ENCODE assay signal across 8 cellular contexts in genomic region chr19:55585658-55586339, GRCh38. TPM values are rescaled to one million over a fixed set of nuclear protein-coding genes. Genes with fewer than 3 reads are reported as not detected.
DNase-seq lines count a peak whose midpoint lies in the region; ATAC-seq lines count a peak whose summit lies in the region.

No MANE protein-coding gene starts in this region.

- DNase-seq in DMS153 (lab: John Stamatoyannopoulos, UW) (peak; percentile 82), NCI-H187 (lab: John Stamatoyannopoulos, UW) (peak; percentile 84 to 90), substantia nigra (lab: John Stamatoyannopoulos, UW) (peak in 44 of 49 donors; percentile 22 to 86 (median 64)), dedifferentiated amniotic fluid mesenchymal stem cell (ENCODE audit: extremely low spot score) (no peak)
- DNase-seq in activated CD4-positive, alpha-beta T cell treated with anti-CD3 and anti-CD28 coated beads, Interleukin-2, amount 50 U/mL, for 48 hours: peak; percentile 59 to 60
- no peak for DNase-seq in NK-92 treated with Interleukin-12 subunit alpha and Interleukin-12 subunit beta, amount 100 ng/mL, for 24 hours (lab: John Stamatoyannopoulos, UW)

- no peaks in the 10 kb centered on the region for H3K9me3 ChIP-seq in mucosa of rectum (ENCODE audit: control insufficient read depth in 2 of 2, low read length in 2 of 2)

- H3K4me3 ChIP-seq in mucosa of rectum (ENCODE audit: low read length in 2 of 2): peak overlapping the region; percentile 22 to 60

- peak; percentile 19 for ATAC-seq in esophagus mucosa

- peak overlapping the region in 1 of 2 donors; percentile 16 for H3K27ac ChIP-seq in mucosa of rectum (ENCODE audit: low read depth in 2 of 2, low read length in 2 of 2)
- peak overlapping the region; percentile 78 for H3K27ac ChIP-seq in substantia nigra (ENCODE audit: low read depth, low read length, poor library complexity, severe bottlenecking)

- peaks cover 20 to 21% of the 10 kb centered on the region in 2 donors for H3K4me1 ChIP-seq in mucosa of rectum (ENCODE audit: control insufficient read depth in 2 of 2, insufficient read depth in 2 of 2, low read length in 2 of 2)

- peaks cover 0 to 11% of the 10 kb centered on the region in 2 donors for H3K27me3 ChIP-seq in mucosa of rectum (ENCODE audit: control insufficient read depth in 2 of 2, insufficient read depth in 2 of 2, low read length in 2 of 2)

- peak overlapping the region in 1 of 2 donors; percentile 20 for H3K9ac ChIP-seq in mucosa of rectum (ENCODE audit: low read depth in 1 of 2, low read length in 2 of 2)

- H3K36me3 ChIP-seq in mucosa of rectum (ENCODE audit: control insufficient read depth in 2 of 2, insufficient read depth in 2 of 2, low read length in 2 of 2): no peaks in the 10 kb centered on the region

RNA-seq across cellular contexts. Expression of gene ZNF579, which starts 5.2 kb away (rescaled TPM):
- total RNA-seq in esophagus mucosa: 3.4 TPM

RNA-seq across cellular contexts. Expression of gene FIZ1, which starts 13.5 kb away (rescaled TPM):
- total RNA-seq in esophagus mucosa: 7.1 TPM

RNA-seq across cellular contexts. Expression of gene ZNF524, which starts 14.3 kb away (rescaled TPM):
- 20.1 TPM for total RNA-seq in esophagus mucosa

RNA-seq across cellular contexts. Expression of gene ZNF865, which starts 19.6 kb away (rescaled TPM):
- total RNA-seq in esophagus mucosa: 5.3 TPM

RNA-seq across cellular contexts. Expression of gene ZNF784, which starts 38.6 kb away (rescaled TPM):
- total RNA-seq in esophagus mucosa: 3.8 TPM

Comparison
In these comparisons a context has a peak if more than half of its experiments do, and no peak if none do; other contexts are left out.
1. DNase-seq: peak in DMS153 (single experiment), NCI-H187 (2 of 2), activated CD4-positive, alpha-beta T cell treated with anti-CD3 and anti-CD28 coated beads, Interleukin-2, amount 50 U/mL, for 48 hours (2 of 2) and substantia nigra (44 of 49); none in dedifferentiated amniotic fluid mesenchymal stem cell (single experiment) and NK-92 treated with Interleukin-12 subunit alpha and Interleukin-12 subunit beta, amount 100 ng/mL, for 24 hours (single experiment).